In the genomic region with DNA sequence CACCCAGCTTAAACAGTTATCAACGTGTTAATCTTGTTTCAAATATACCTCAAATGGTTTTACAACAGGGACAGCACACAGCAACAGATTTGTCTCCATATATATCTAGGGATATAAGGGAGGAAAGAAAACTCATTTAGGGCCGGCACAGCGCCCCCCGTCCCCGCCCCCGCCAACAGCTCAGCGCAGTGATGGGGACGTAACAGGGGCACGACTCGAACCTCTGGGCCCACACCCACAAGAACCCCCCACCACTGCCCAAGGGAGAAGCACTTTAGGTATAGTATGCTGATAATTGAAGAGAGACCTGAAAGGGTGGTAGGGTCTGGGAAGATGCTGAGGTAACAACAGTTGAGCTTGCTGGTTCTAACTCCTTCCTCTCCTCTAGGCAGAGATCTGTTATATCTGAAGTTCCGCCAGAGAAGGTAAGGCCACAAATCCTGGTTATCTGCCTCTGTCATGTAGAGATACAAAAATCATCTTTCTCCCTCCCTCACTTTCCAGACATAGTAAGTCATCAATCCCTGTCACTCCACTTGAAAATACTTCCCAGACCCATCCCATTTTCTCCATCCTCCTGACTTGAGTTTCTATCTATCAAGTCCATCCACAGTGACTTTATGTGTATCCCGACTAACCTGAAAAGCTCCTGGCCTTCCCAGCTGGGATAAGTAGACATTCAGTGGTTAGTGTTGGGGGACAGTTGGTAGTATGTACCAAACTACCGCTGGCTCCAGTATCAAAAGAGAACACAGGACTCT, we compare ENCODE assay signal across 16 cellular contexts.
DNase-seq lines count a peak whose midpoint lies in the region; ATAC-seq and TF ChIP-seq lines count a peak whose summit lies in the region.
"Had no signal": no experiment of that assay in that cellular context is flagged by ENCODE, and none has a peak within 500 bp of the region (broad histone marks: within the 10 kb centered on the region; RNA-seq: fewer than 3 reads in every experiment).

No MANE protein-coding gene starts in this region.

- no peak overlapping the region for H2BK15ac ChIP-seq in mesendoderm (replicated peaks; ENCODE audit: low read depth)

- H2BK5ac ChIP-seq in mesendoderm (ENCODE audit: low read length): no peak overlapping the region

- peaks cover 49% of the 10 kb centered on the region for H3K4me1 Mint-ChIP-seq in WTC11
- H3K4me1 Mint-ChIP-seq: B cell had no signal

- TF ChIP-seq POLR2A in heart left ventricle (IDR thresholded peaks at IDR 0.05): no peak
- TF ChIP-seq POLR2A in sigmoid colon (IDR thresholded peaks at IDR 0.05): no peak

- H3K4me3 ChIP-seq in right atrium auricular region (no peak overlapping the region), heart left ventricle (no peak overlapping the region), mesendoderm (ENCODE audit: low read length) (no peak overlapping the region), stomach smooth muscle (ENCODE audit: low read length in 2 of 2) (no peak overlapping the region), sigmoid colon (no peak overlapping the region)
- H3K4me3 ChIP-seq: BLaER1 treated with 17β-estradiol and CSF1 and Interleukin-3, amounts not matched to agents 10 nM and 100 nM had no signal

- CTCF ChIA-PET in WTC11 (lab: Charles Lee): interaction anchor here (0.6 to 2.2 kb wide), 6 partner anchors 10 to 618 kb away, joined by 3 to 24 read pairs (median 3); no protein-coding TSS in a partner anchor

- H3K27me3 Mint-ChIP-seq in WTC11 (ENCODE audit: low read depth): no peaks in the 10 kb centered on the region

- H3K4me1 ChIP-seq in right atrium auricular region (peaks cover 0 to 24% of the 10 kb centered on the region in 2 donors), heart left ventricle (peaks cover 4 to 60% (median 25%) of the 10 kb centered on the region in 12 donors), mesendoderm (ENCODE audit: control insufficient read depth, low read depth, low read length) (peaks cover 5% of the 10 kb centered on the region), stomach smooth muscle (ENCODE audit: control insufficient read depth, insufficient read depth, low read length) (peaks cover 20% of the 10 kb centered on the region), sigmoid colon (peaks cover 0 to 90% (median 70%) of the 10 kb centered on the region in 4 donors)
- H3K4me1 ChIP-seq: BLaER1 treated with 17β-estradiol and CSF1 and Interleukin-3, amounts not matched to agents 10 nM and 100 nM had no signal

- POLR2A ChIA-PET in WTC11 (lab: Charles Lee): no interaction called here

- no peak overlapping the region for H3K56ac ChIP-seq in mesendoderm (ENCODE audit: low read length)

- H4K5ac ChIP-seq in mesendoderm (ENCODE audit: low read length): no peak overlapping the region

- ATAC-seq in heart left ventricle (no peak), WTC11 (no peak)
- ATAC-seq: CD8-positive, alpha-beta T cell had no signal

- TF ChIP-seq EP300 in sigmoid colon (IDR thresholded peaks at IDR 0.05): no peak

- H3K27me3 ChIP-seq in right atrium auricular region (no peaks in the 10 kb centered on the region), heart left ventricle (no peaks in the 10 kb centered on the region), mesendoderm (ENCODE audit: insufficient read depth, low read length, poor library complexity) (no peaks in the 10 kb centered on the region), stomach smooth muscle (ENCODE audit: control insufficient read depth in 1 of 2, insufficient read depth in 2 of 2, low read length in 2 of 2) (no peaks in the 10 kb centered on the region), sigmoid colon (no peaks in the 10 kb centered on the region)
- H3K27me3 ChIP-seq: BLaER1 treated with 17β-estradiol and CSF1 and Interleukin-3, amounts not matched to agents 10 nM and 100 nM had no signal

- H3K36me3 Mint-ChIP-seq in WTC11: no peaks in the 10 kb centered on the region
- H3K36me3 Mint-ChIP-seq: CD8-positive, alpha-beta T cell had no signal

- no peak overlapping the region for H3K23ac ChIP-seq in mesendoderm (ENCODE audit: low read length)

- H3K18ac ChIP-seq in mesendoderm (ENCODE audit: low read length): peak overlapping the region; percentile 90

- H3K27ac Mint-ChIP-seq in WTC11: 0 out of 2 replicates have a peak overlapping the region, but pooled peaks have one; percentile 4
- H3K27ac Mint-ChIP-seq: B cell; CD8-positive, alpha-beta T cell had no signal

- peak overlapping the region; percentile 32 to 68 for H3K27ac ChIP-seq in right atrium auricular region
- H3K27ac ChIP-seq in heart left ventricle: peak overlapping the region in 3 of 12 donors; percentile 29 to 67 (median 66)
- no peak overlapping the region for H3K27ac ChIP-seq in mesendoderm (ENCODE audit: low read depth, low read length)
- H3K27ac ChIP-seq in stomach smooth muscle (ENCODE audit: low read length): peak overlapping the region; percentile 26
- peak overlapping the region in 1 of 4 donors; percentile 5 for H3K27ac ChIP-seq in sigmoid colon
- H3K27ac ChIP-seq: BLaER1 treated with 17β-estradiol and CSF1 and Interleukin-3, amounts not matched to agents 10 nM and 100 nM; HL-60 had no signal

- H3K79me2 ChIP-seq in mesendoderm (ENCODE audit: control insufficient read depth, insufficient read depth, low read length): no peaks in the 10 kb centered on the region

- H3K79me1 ChIP-seq in mesendoderm (ENCODE audit: low read length): no peaks in the 10 kb centered on the region

- no peaks in the 10 kb centered on the region for H3K36me3 ChIP-seq in right atrium auricular region
- H3K36me3 ChIP-seq in heart left ventricle: no peaks in the 10 kb centered on the region
- no peaks in the 10 kb centered on the region for H3K36me3 ChIP-seq in mesendoderm (ENCODE audit: control insufficient read depth, insufficient read depth, low read length)
- H3K36me3 ChIP-seq in stomach smooth muscle (ENCODE audit: control insufficient read depth in 2 of 2, insufficient read depth in 2 of 2, low read length in 2 of 2): no peaks in the 10 kb centered on the region
- H3K36me3 ChIP-seq in sigmoid colon: no peaks in the 10 kb centered on the region
- H3K36me3 ChIP-seq: BLaER1 treated with 17β-estradiol and CSF1 and Interleukin-3, amounts not matched to agents 10 nM and 100 nM had no signal

- H3K4ac ChIP-seq in mesendoderm (ENCODE audit: low read depth, low read length): no peak overlapping the region

- DNase-seq in right atrium auricular region (ENCODE audit: low spot score): no peak
- no peak for DNase-seq in heart left ventricle
- DNase-seq in WTC11 (ENCODE audit: low spot score): no peak
- DNase-seq in mesendoderm: no peak
- no peak for DNase-seq in sigmoid colon
- DNase-seq in NCI-H2171 (lab: John Stamatoyannopoulos, UW): no peak
- DNase-seq in NCI-H524 (lab: John Stamatoyannopoulos, UW): no peak
- DNase-seq: Calu3; CD8-positive, alpha-beta T cell; DMS79 treated with DMSO at 0.1 percent for 48 hours; GF-D8; H9 had no signal

- no peak overlapping the region for H3K9ac ChIP-seq in mesendoderm (ENCODE audit: low read length)
- no peak overlapping the region for H3K9ac ChIP-seq in stomach smooth muscle (ENCODE audit: low read length in 2 of 2)
- H3K9ac ChIP-seq: BLaER1 treated with 17β-estradiol and CSF1 and Interleukin-3, amounts not matched to agents 10 nM and 100 nM had no signal

- no peak overlapping the region for H4K8ac ChIP-seq in mesendoderm (ENCODE audit: low read depth, low read length)

- WGBS in heart left ventricle, 4 donors: 79 to 91% (median 87%) methylated on average over 13 of the region's 13 CpGs
- no CpG with 5 or more reads among the region's 13 CpGs for WGBS in mesendoderm (ENCODE audit: extremely low coverage, insufficient coverage, low lambda C conversion rate)
- 86 to 90% methylated on average over 13 of the region's 13 CpGs for WGBS in sigmoid colon, 2 donors

- H2AK5ac ChIP-seq in mesendoderm (ENCODE audit: low read length): no peak overlapping the region

- TF ChIP-seq CTCF in right atrium auricular region (IDR thresholded peaks at IDR 0.05): no peak
- TF ChIP-seq CTCF in heart left ventricle (IDR thresholded peaks at IDR 0.05): no peak
- TF ChIP-seq CTCF in WTC11 (IDR thresholded peaks at IDR 0.05): no peak
- no peak for TF ChIP-seq CTCF in sigmoid colon (IDR thresholded peaks at IDR 0.05)

- H3K4me2 ChIP-seq in mesendoderm (ENCODE audit: low read length): no peak overlapping the region
- H3K4me2 ChIP-seq: BLaER1 treated with 17β-estradiol and CSF1 and Interleukin-3, amounts not matched to agents 10 nM and 100 nM had no signal

- no peak overlapping the region for H3K4me3 Mint-ChIP-seq in WTC11
- H3K4me3 Mint-ChIP-seq: B cell; CD8-positive, alpha-beta T cell; H9 had no signal

- H3K9me3 Mint-ChIP-seq in WTC11: no peaks in the 10 kb centered on the region
- H3K9me3 Mint-ChIP-seq: CD8-positive, alpha-beta T cell; H9 had no signal

- H3K9me3 ChIP-seq in right atrium auricular region (no peaks in the 10 kb centered on the region), heart left ventricle (no peaks in the 10 kb centered on the region), stomach smooth muscle (ENCODE audit: control insufficient read depth in 2 of 2, low read length in 2 of 2) (no peaks in the 10 kb centered on the region), sigmoid colon (no peaks in the 10 kb centered on the region)
- H3K9me3 ChIP-seq: BLaER1 treated with 17β-estradiol and CSF1 and Interleukin-3, amounts not matched to agents 10 nM and 100 nM had no signal

- peak overlapping the region; percentile 61 for H2BK120ac ChIP-seq in mesendoderm (ENCODE audit: low read depth, low read length)

- intact Hi-C loops in heart left ventricle (cut with DNase I) (loop anchor here in 2 of 10 donors (2.0 to 5.0 kb wide), 2 partner anchors 41 kb away; no protein-coding TSS in a partner anchor), sigmoid colon (cut with DNase I) (loop anchor here (5.0 kb wide), 1 partner anchor 36 kb away; no protein-coding TSS in a partner anchor)

TF ChIP-seq in WTC11, 78 proteins besides CTCF, POLR2A, EP300 and RAD21:
- no peak for TF ChIP-seq JAZF1 (CRISPR knock-in tag; IDR thresholded peaks at IDR 0.05)
- TF ChIP-seq NFYB (CRISPR knock-in tag; conservative IDR thresholded peaks at IDR 0.05; ENCODE audit: low read depth): no peak
- no peak for TF ChIP-seq FOXP1 (CRISPR knock-in tag; IDR thresholded peaks at IDR 0.05; ENCODE audit: borderline replicate concordance)
- TF ChIP-seq GTF2I (CRISPR knock-in tag; conservative IDR thresholded peaks at IDR 0.05): no peak
